In the genomic region with DNA sequence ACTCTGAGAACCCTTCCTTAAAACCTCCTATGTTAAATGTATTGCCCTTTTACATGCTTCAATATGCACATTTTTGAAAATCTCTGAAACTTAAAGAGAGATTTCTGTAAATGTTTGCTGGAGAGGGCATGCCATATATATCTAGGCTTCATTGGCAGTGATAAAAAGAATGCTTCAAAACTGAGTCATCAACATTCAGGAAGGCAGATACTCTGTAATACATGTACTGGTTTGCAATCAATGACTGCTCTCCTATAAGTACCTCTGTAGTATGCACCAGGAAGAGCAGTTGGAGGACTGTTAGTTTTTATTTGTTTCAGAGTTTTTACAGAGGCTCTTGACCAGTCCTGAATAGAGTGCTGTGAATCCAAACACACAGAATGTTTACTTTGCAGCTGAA, we compare ENCODE assay signal across 18 cellular contexts.
DNase-seq lines count a peak whose midpoint lies in the region; ATAC-seq, FAIRE-seq and TF ChIP-seq lines count a peak whose summit lies in the region.
"Had no signal": no experiment of that assay in that cellular context is flagged by ENCODE, and none has a peak within 500 bp of the region (broad histone marks: within the 10 kb centered on the region; RNA-seq: fewer than 3 reads in every experiment).

No MANE protein-coding gene starts in this region.

- H3K36me3 ChIP-seq in GM23338 (ENCODE audit: insufficient read depth) (no peaks in the 10 kb centered on the region), gastrocnemius medialis (no peaks in the 10 kb centered on the region)
- H3K36me3 ChIP-seq: colonic mucosa had no signal

- H3K9me3 Mint-ChIP-seq in GM23338 (no peaks in the 10 kb centered on the region), natural killer cell (peaks cover 12 to 15% of the 10 kb centered on the region in 2 donors)

- H3K27ac Mint-ChIP-seq in GM23338 (0 out of 2 replicates have a peak overlapping the region, but pooled peaks have one; percentile 33), natural killer cell (no peak overlapping the region)
- H3K27ac Mint-ChIP-seq: B cell; stimulated activated memory B cell treated with anti-CD40 and anti-IgM and Interleukin-4, amounts not matched to agents 10 μg/mL and 1 μg/mL and 100 μg/mL, for 72 hours had no signal

- intact Hi-C loops in natural killer cell (cut with micrococcal nuclease) (no loop called here), gastrocnemius medialis (cut with DNase I; ENCODE audit: low total_unique reads) (no loop called here)

- no peaks in the 10 kb centered on the region for H3K27me3 ChIP-seq in GM23338 (ENCODE audit: insufficient read depth)
- no peaks in the 10 kb centered on the region for H3K27me3 ChIP-seq in gastrocnemius medialis
- H3K27me3 ChIP-seq: colonic mucosa had no signal

- no peak for TF ChIP-seq EP300 in A549 (IDR thresholded peaks at IDR 0.05)

- FAIRE-seq in A549 (lab: Jason Lieb, UNC): no peak

- TF ChIP-seq POLR2A in A549 (IDR thresholded peaks at IDR 0.05; ENCODE audit: low read length) (no peak), gastrocnemius medialis (IDR thresholded peaks at IDR 0.05) (no peak)

- 0 out of 5 replicates have a peak, but pooled peaks of 1 of the 2 experiments have one; percentile 1 for TF ChIP-seq RAD21 in A549 (conservative IDR thresholded peaks at IDR 0.05 in 1 of 2, IDR thresholded peaks at IDR 0.05 in 1 of 2)

- H3K4me1 ChIP-seq in A549: peaks cover 15% of the 10 kb centered on the region; the same call in 2 of the 3 replicates
- no peaks in the 10 kb centered on the region; the same call in 1 of the 2 replicates for H3K4me1 ChIP-seq in GM23338 (ENCODE audit: insufficient read depth)
- H3K4me1 ChIP-seq in gastrocnemius medialis: no peaks in the 10 kb centered on the region
- H3K4me1 ChIP-seq: colonic mucosa, parathyroid adenoma had no signal

- H3K4me1 Mint-ChIP-seq in GM23338 (peaks cover 7% of the 10 kb centered on the region; the same call in 1 of the 3 replicates), natural killer cell (no peaks in the 10 kb centered on the region)
- H3K4me1 Mint-ChIP-seq: B cell; stimulated activated memory B cell treated with anti-CD40 and anti-IgM and Interleukin-4, amounts not matched to agents 10 μg/mL and 1 μg/mL and 100 μg/mL, for 72 hours had no signal

- CTCF ChIA-PET in A549 (lab: Yijun Ruan, JAX): no interaction called here

- no peak overlapping the region for H3K4me3 Mint-ChIP-seq in GM23338
- H3K4me3 Mint-ChIP-seq in natural killer cell: no peak overlapping the region
- H3K4me3 Mint-ChIP-seq: B cell; stimulated activated memory B cell treated with anti-CD40 and anti-IgM and Interleukin-4, amounts not matched to agents 10 μg/mL and 1 μg/mL and 100 μg/mL, for 72 hours had no signal

- peak in 1 of 2 experiments; percentile 21 for DNase-seq in A549 (ENCODE audit: low read depth in 1 of 2, low spot score in 1 of 2)
- DNase-seq in GM23338 (ENCODE audit: low spot score): peak; percentile 6
- DNase-seq in SW480 (ENCODE audit: low spot score): peak; percentile 14
- DNase-seq in foreskin fibroblast: peak; percentile 57 to 61
- DNase-seq in natural killer cell: no peak
- no peak for DNase-seq in gastrocnemius medialis
- no peak for DNase-seq in medulla oblongata (ENCODE audit: extremely low spot score)
- DNase-seq in SK-N-DZ (ENCODE audit: low spot score): no peak
- DNase-seq: activated naive CD4-positive, alpha-beta T cell treated with anti-CD3 and anti-CD28 coated beads, Interleukin-2, amount 50 U/mL, for 16 hours; colonic mucosa; glutamatergic neuron; NCI-H2227 treated with DMSO at 0.1 percent for 48 hours; stimulated activated CD4-positive, alpha-beta T cell treated with anti-CD3 and anti-CD28 coated beads, Interleukin-2, amount 100 ng/mL, for 24 hours had no signal

- H3K9me3 ChIP-seq in A549 (no peaks in the 10 kb centered on the region), gastrocnemius medialis (no peaks in the 10 kb centered on the region)
- H3K9me3 ChIP-seq: colonic mucosa had no signal

- H4K20me1 ChIP-seq in GM23338 (replicated peaks; ENCODE audit: insufficient read depth): no peaks in the 10 kb centered on the region

- H3K4me3 ChIP-seq in A549 (no peak overlapping the region), GM23338 (no peak overlapping the region), foreskin fibroblast (ENCODE audit: low read depth in 1 of 2, low read length in 2 of 2) (no peak overlapping the region), gastrocnemius medialis (no peak overlapping the region)
- H3K4me3 ChIP-seq: colonic mucosa, lung had no signal

- H3K27ac ChIP-seq in A549 (peak overlapping the region in 1 of 2 experiments; percentile 17; a peak in 1 of 6 replicates), GM23338 (ENCODE audit: low read depth) (no peak overlapping the region), gastrocnemius medialis (no peak overlapping the region)
- H3K27ac ChIP-seq: colonic mucosa, parathyroid adenoma had no signal

- no peaks in the 10 kb centered on the region for H3K36me3 Mint-ChIP-seq in GM23338 (ENCODE audit: low read depth)
- no peaks in the 10 kb centered on the region for H3K36me3 Mint-ChIP-seq in natural killer cell
- H3K36me3 Mint-ChIP-seq: stimulated activated memory B cell treated with anti-CD40 and anti-IgM and Interleukin-4, amounts not matched to agents 10 μg/mL and 1 μg/mL and 100 μg/mL, for 72 hours had no signal

- ATAC-seq in A549: peak; percentile 66 to 84; a peak in 4 of 6 replicates
- ATAC-seq in GM23338: peak; percentile 32; the same call in 1 of the 3 replicates
- no peak for ATAC-seq in natural killer cell
- no peak for ATAC-seq in gastrocnemius medialis
- ATAC-seq: Right ventricle myocardium inferior; stimulated activated memory B cell treated with anti-CD40 and anti-IgM and Interleukin-4, amounts not matched to agents 10 μg/mL and 1 μg/mL and 100 μg/mL, for 72 hours had no signal

- in situ Hi-C loops in gastrocnemius medialis (cut with MboI; ENCODE audit: low sequenced_read_pairs in 4 of 4): no loop called here

- H3K9me2 ChIP-seq in GM23338 (ENCODE audit: insufficient read depth): no peaks in the 10 kb centered on the region

- no peak overlapping the region for H2AFZ ChIP-seq in GM23338
- H2AFZ ChIP-seq: parathyroid adenoma had no signal

- POLR2A ChIA-PET in A549 (lab: Yijun Ruan, JAX): no interaction called here

- H3K79me2 ChIP-seq in GM23338 (replicated peaks; ENCODE audit: insufficient read depth): no peaks in the 10 kb centered on the region
- H3K79me2 ChIP-seq: parathyroid adenoma had no signal

- H3K27me3 Mint-ChIP-seq in GM23338 (ENCODE audit: insufficient read depth, low read depth, poor library complexity) (no peaks in the 10 kb centered on the region), natural killer cell (ENCODE audit: low read depth in 2 of 2) (no peaks in the 10 kb centered on the region)
- H3K27me3 Mint-ChIP-seq: B cell; stimulated activated memory B cell treated with anti-CD40 and anti-IgM and Interleukin-4, amounts not matched to agents 10 μg/mL and 1 μg/mL and 100 μg/mL, for 72 hours had no signal

- H3K4me2 ChIP-seq in A549: peak overlapping the region; percentile 57
- H3K4me2 ChIP-seq in GM23338: no peak overlapping the region

- no peaks in the 10 kb centered on the region for H3F3A ChIP-seq in GM23338 (replicated peaks; ENCODE audit: low read depth)

- TF ChIP-seq CTCF in A549 (IDR thresholded peaks at IDR 0.05): no peak
- TF ChIP-seq CTCF in GM23338 (conservative IDR thresholded peaks at IDR 0.05; ENCODE audit: low read depth in 2 of 2): no peak
- TF ChIP-seq CTCF in foreskin fibroblast (IDR thresholded peaks at IDR 0.05; ENCODE audit: low read depth, low read length): no peak
- no peak for TF ChIP-seq CTCF in natural killer cell (IDR thresholded peaks at IDR 0.05)
- TF ChIP-seq CTCF in gastrocnemius medialis (IDR thresholded peaks at IDR 0.05 in 4 of 5, conservative IDR thresholded peaks at IDR 0.05 in 1 of 5): no peak

TF ChIP-seq in A549, 52 proteins besides CTCF, POLR2A, EP300 and RAD21:
- TF ChIP-seq FOSL2 (IDR thresholded peaks at IDR 0.05) (no peak), FOSL2 (CRISPR knock-in tag; IDR thresholded peaks at IDR 0.05) (peak; percentile 41), HOXA7 (CRISPR knock-in tag; IDR thresholded peaks at IDR 0.05) (no peak), ZFP36 (IDR thresholded peaks at IDR 0.05; ENCODE audit: borderline replicate concordance, partially characterized antibody) (no peak)

TF ChIP-seq in GM23338, 12 proteins besides CTCF, POLR2A, EP300 and RAD21 (continues in another document):
- TF ChIP-seq ZNF331 (CRISPR knock-in tag; IDR thresholded peaks at IDR 0.05; ENCODE audit: low read depth) (no peak), REST (IDR thresholded peaks at IDR 0.05; ENCODE audit: unreplicated experiment) (no peak), NANOG (IDR thresholded peaks at IDR 0.05; ENCODE audit: borderline replicate concordance) (no peak)

Comparison
In these comparisons a context has a peak if more than half of its experiments do, and no peak if none do; other contexts are left out.
1. ATAC-seq: peak in A549 (2 of 2) and GM23338 (single experiment); none in natural killer cell (0 of 3) and gastrocnemius medialis (0 of 2).
2. DNase-seq: peak in GM23338 (single experiment), SW480 (single experiment) and foreskin fibroblast (2 of 2); none in natural killer cell (single experiment), gastrocnemius medialis (0 of 2), medulla oblongata (single experiment) and SK-N-DZ (single experiment).